In genomic region chr11:56143681-56144080, GRCh38 we compare ENCODE assay signal across 13 cellular contexts. TPM values are rescaled to one million over a fixed set of nuclear protein-coding genes. Genes with fewer than 3 reads are reported as not detected.
DNase-seq lines count a peak whose midpoint lies in the region.
"Not testable (repeated sequence)": the region's sequence is repeated elsewhere in the genome, so short reads cannot be mapped to it uniquely, and the experiment has no call there.
"Had no signal": no experiment of that assay in that cellular context is flagged by ENCODE, and none has a peak within 500 bp of the region (broad histone marks: within the 10 kb centered on the region; RNA-seq: fewer than 3 reads in every experiment).

No MANE protein-coding gene starts in this region.

- intact Hi-C loops in posterior vena cava (cut with DNase I): not testable (repeated sequence)

- DNase-seq in activated gamma-delta T cell (lab: John Stamatoyannopoulos, UW): peak; percentile 2
- peak; percentile 53 for DNase-seq in posterior vena cava (ENCODE audit: low spot score)

RNA-seq across cellular contexts. Expression of gene OR8J3, which starts 3.7 kb away (rescaled TPM):
- not detected for total RNA-seq in posterior vena cava
- total RNA-seq: A172; A673; B cell; Caco-2; Calu3; CD4-positive, alpha-beta memory T cell; CD4-positive, alpha-beta T cell; CD4-positive, CD25-positive, alpha-beta regulatory T cell; CD8-positive, alpha-beta memory T cell; CD8-positive, alpha-beta T cell; Daoy had no signal

RNA-seq across cellular contexts. Expression of gene OR8K5, which starts 16.4 kb away (rescaled TPM):
- total RNA-seq in posterior vena cava: not detected
- total RNA-seq: A172; A673; B cell; Caco-2; Calu3; CD4-positive, alpha-beta memory T cell; CD4-positive, alpha-beta T cell; CD4-positive, CD25-positive, alpha-beta regulatory T cell; CD8-positive, alpha-beta memory T cell; CD8-positive, alpha-beta T cell; Daoy had no signal

RNA-seq across cellular contexts. Expression of gene OR8H3, which starts 21.5 kb away (rescaled TPM):
- total RNA-seq in posterior vena cava: not detected
- total RNA-seq: A172; A673; B cell; Caco-2; Calu3; CD4-positive, alpha-beta memory T cell; CD4-positive, alpha-beta T cell; CD4-positive, CD25-positive, alpha-beta regulatory T cell; CD8-positive, alpha-beta memory T cell; CD8-positive, alpha-beta T cell; Daoy had no signal

RNA-seq across cellular contexts. Expression of gene OR5J2, which starts 32.7 kb away (rescaled TPM):
- not detected for total RNA-seq in posterior vena cava
- total RNA-seq: A172; A673; B cell; Caco-2; Calu3; CD4-positive, alpha-beta memory T cell; CD4-positive, alpha-beta T cell; CD4-positive, CD25-positive, alpha-beta regulatory T cell; CD8-positive, alpha-beta memory T cell; CD8-positive, alpha-beta T cell; Daoy had no signal

RNA-seq across cellular contexts. Expression of gene OR8H2, which starts 40.2 kb away (rescaled TPM):
- not detected for total RNA-seq in posterior vena cava
- total RNA-seq: A172; A673; B cell; Caco-2; Calu3; CD4-positive, alpha-beta memory T cell; CD4-positive, alpha-beta T cell; CD4-positive, CD25-positive, alpha-beta regulatory T cell; CD8-positive, alpha-beta memory T cell; CD8-positive, alpha-beta T cell; Daoy had no signal
